10 cellular contexts compared by ENCODE assay signal in the genomic region with DNA sequence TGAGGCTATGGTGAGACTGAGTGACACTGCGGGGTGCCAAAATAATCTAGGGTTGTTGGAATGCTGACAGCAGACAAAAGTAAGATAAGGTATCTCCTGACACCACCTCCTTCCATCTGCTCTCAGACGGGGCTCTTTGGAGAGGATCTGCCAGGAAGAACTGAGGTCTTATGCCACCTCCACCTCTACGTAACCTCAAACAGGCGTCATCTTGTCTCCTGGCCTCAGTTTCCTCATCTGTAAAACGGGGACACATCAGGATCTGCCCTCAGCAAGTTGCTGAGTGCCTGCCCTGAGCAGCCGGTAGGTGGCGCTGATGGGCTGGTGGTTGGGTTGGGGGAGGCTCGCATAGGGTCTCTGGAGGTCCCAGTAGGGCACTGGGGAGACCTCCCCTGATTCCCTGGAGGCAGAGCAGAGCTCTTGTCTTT. TPM values are rescaled to one million over a fixed set of nuclear protein-coding genes. Genes with fewer than 3 reads are reported as not detected.
DNase-seq lines count a peak whose midpoint lies in the region; ATAC-seq, FAIRE-seq and TF ChIP-seq lines count a peak whose summit lies in the region.
"Had no signal": no experiment of that assay in that cellular context is flagged by ENCODE, and none has a peak within 500 bp of the region (broad histone marks: within the 10 kb centered on the region; RNA-seq: fewer than 3 reads in every experiment).

No MANE protein-coding gene starts in this region.

- CTCF ChIA-PET in A673 (lab: Charles Lee) = interaction anchor here (0.6 to 1.2 kb wide), 9 partner anchors 11 to 1020 kb away, joined by 3 to 11 read pairs (median 3); no protein-coding TSS in a partner anchor
- CTCF ChIA-PET in HCT116 (lab: Charles Lee) = interaction anchor here (0.8 to 2.4 kb wide), 8 partner anchors 9 to 378 kb away, joined by 3 to 22 read pairs (median 6); no protein-coding TSS in a partner anchor

- no peaks in the 10 kb centered on the region for H3K9me3 ChIP-seq in A673 (ENCODE audit: low read depth, low read length, poor library complexity, severe bottlenecking)
- no peaks in the 10 kb centered on the region for H3K9me3 ChIP-seq in HCT116 (ENCODE audit: control insufficient read depth in 1 of 2, insufficient read depth in 1 of 2, low read depth in 1 of 2, low read length in 2 of 2)
- H3K9me3 ChIP-seq in esophagus squamous epithelium = no peaks in the 10 kb centered on the region

- no peak for ATAC-seq in HCT116
- no peak for ATAC-seq in HG02870 (IDR thresholded peaks at IDR 0.05; ENCODE audit: unreplicated experiment)
- ATAC-seq in HG02678 (IDR thresholded peaks at IDR 0.05; ENCODE audit: unreplicated experiment) = no peak
- ATAC-seq: stimulated activated naive CD8-positive, alpha-beta T cell treated with anti-CD3 and anti-CD28 coated beads, Interleukin-15, amount 100 ng/mL, for 72 hours had no signal

- H3K4me2 ChIP-seq in HCT116 (ENCODE audit: low read length) = peak overlapping the region; percentile 95; the same call in 1 of the 2 replicates

- peak overlapping the region; percentile 66 for H3K27ac ChIP-seq in A673 (ENCODE audit: low read depth, low read length, poor library complexity, severe bottlenecking)
- H3K27ac ChIP-seq in HCT116 (ENCODE audit: low read depth, low read length) = no peak overlapping the region; the same call in 1 of the 2 replicates
- H3K27ac ChIP-seq in esophagus squamous epithelium = no peak overlapping the region

- intact Hi-C loops in A673 (cut with micrococcal nuclease; ENCODE audit: unreplicated experiment) (no loop called here), HCT116 (cut with micrococcal nuclease) (loop anchor here (5.0 to 10.0 kb wide), 2 partner anchors 155 to 383 kb away; partner anchors contain the start of gene LTO1), esophagus squamous epithelium (cut with DNase I) (loop anchor here (5.0 kb wide), 1 partner anchor 350 kb away; the partner anchor contains the start of gene CCND1)

- H3K4me1 ChIP-seq in A673 (ENCODE audit: insufficient read depth, low read length, poor library complexity, severe bottlenecking) (peaks cover 25% of the 10 kb centered on the region), HCT116 (ENCODE audit: control insufficient read depth in 1 of 2, insufficient read depth in 2 of 2, low read length in 2 of 2) (peaks cover 26 to 40% of the 10 kb centered on the region in 2 experiments), esophagus squamous epithelium (peaks cover 23 to 68% (median 30%) of the 10 kb centered on the region in 3 donors)

- H3K27me3 ChIP-seq in A673 (replicated peaks; ENCODE audit: insufficient read depth, low read depth, low read length, poor library complexity) (no peaks in the 10 kb centered on the region), HCT116 (ENCODE audit: insufficient read depth, low read length) (no peaks in the 10 kb centered on the region), esophagus squamous epithelium (no peaks in the 10 kb centered on the region)

- no peak overlapping the region for H2AFZ ChIP-seq in HCT116 (ENCODE audit: low read depth, low read length, poor library complexity, severe bottlenecking)

- H3K4me3 ChIP-seq in A673 (ENCODE audit: low read depth, low read length, poor library complexity, severe bottlenecking) (no peak overlapping the region), HCT116 (replicated peaks in 1 of 2; ENCODE audit: low read depth in 1 of 2, low read length in 2 of 2) (no peak overlapping the region), esophagus squamous epithelium (no peak overlapping the region)

- H3K9me2 ChIP-seq in HCT116 (ENCODE audit: insufficient read depth) = no peaks in the 10 kb centered on the region

- RAD21 ChIA-PET in HCT116 (lab: Charles Lee; ENCODE audit: low non-redundant PET in 1 of 2, low total read pairs in 2 of 2, uncharacterized antibody in 2 of 2, unreplicated experiment in 2 of 2) = interaction anchor here (1.3 to 1.8 kb wide), 2 partner anchors 161 to 382 kb away, joined by 3 to 7 read pairs; no protein-coding TSS in a partner anchor

- TF ChIP-seq CTCF in A673 (conservative IDR thresholded peaks at IDR 0.05; ENCODE audit: low read depth, low read length) (peak; percentile 99), HCT116 (IDR thresholded peaks at IDR 0.05 in 2 of 3, conservative IDR thresholded peaks at IDR 0.05 in 1 of 3; ENCODE audit: borderline replicate concordance in 1 of 3, insufficient read depth in 1 of 3, low read depth in 2 of 3, low read length in 2 of 3) (peak in 2 of 3 experiments; percentile 91 to 93; a peak in 4 of 6 replicates), esophagus squamous epithelium (IDR thresholded peaks at IDR 0.05) (peak; percentile 55 to 74 (median 66))

- H4K20me1 ChIP-seq in HCT116 (ENCODE audit: insufficient read depth) = no peaks in the 10 kb centered on the region

- no peak for FAIRE-seq in urothelium cell line (lab: Jason Lieb, UNC)
- FAIRE-seq: GM18507 had no signal

- H3K9ac ChIP-seq in HCT116 (ENCODE audit: low read length) = no peak overlapping the region

- POLR2A ChIA-PET in A673 (lab: Charles Lee; ENCODE audit: low non-redundant PET) = no interaction called here
- POLR2A ChIA-PET in HCT116 (lab: Charles Lee) = interaction anchor here (3.1 kb wide), 1 partner anchor 161 kb away, joined by 16 read pairs; no protein-coding TSS in a partner anchor

- peak; percentile 82 for DNase-seq in A673 (ENCODE audit: low spot score)
- no peak for DNase-seq in HCT116 (ENCODE audit: low read depth, low spot score)
- peak; percentile 87 for DNase-seq in activated CD8-positive, alpha-beta memory T cell treated with anti-CD3 and anti-CD28 coated beads, Interleukin-2, amount 50 U/mL, for 48 hours
- DNase-seq in esophagus squamous epithelium (lab: John Stamatoyannopoulos, UW) = no peak
- peak; percentile 38 for DNase-seq in stimulated activated CD4-positive, alpha-beta T cell treated with anti-CD3 and anti-CD28 coated beads, Interleukin-1b, Interleukin-23, amount 100 ng/mL, for 48 hours
- DNase-seq in urothelium cell line (ENCODE audit: low spot score) = no peak

- H3K79me2 ChIP-seq in HCT116 (ENCODE audit: insufficient read depth, low read length) = peaks cover 33% of the 10 kb centered on the region

- no TSS peak for BruUV-seq in A673 (replicated peaks; lab: Mats Ljungman, UMichigan)
- no TSS peak for BruUV-seq in HCT116 (replicated peaks; lab: Mats Ljungman, UMichigan)

- peaks cover 18% of the 10 kb centered on the region for H3K36me3 ChIP-seq in A673 (ENCODE audit: insufficient read depth, low read length, poor library complexity, severe bottlenecking)
- H3K36me3 ChIP-seq in HCT116 (ENCODE audit: control insufficient read depth in 1 of 2, insufficient read depth in 2 of 2, low read length in 2 of 2) = peaks cover 0 to 10% of the 10 kb centered on the region in 2 experiments; a peak in 1 of 4 replicates
- no peaks in the 10 kb centered on the region for H3K36me3 ChIP-seq in esophagus squamous epithelium

- TF ChIP-seq POLR2A in HCT116 (IDR thresholded peaks at IDR 0.05; ENCODE audit: borderline replicate concordance, extremely low read depth, insufficient read depth, insufficient read length) (no peak), esophagus squamous epithelium (IDR thresholded peaks at IDR 0.05) (no peak)

- WGBS in esophagus squamous epithelium, 2 donors = 22 to 35% methylated on average over 4 to 5 of the region's 8 CpGs

- TF ChIP-seq RAD21 in HCT116 (IDR thresholded peaks at IDR 0.05; ENCODE audit: low read depth) = no peak

TF ChIP-seq in HCT116, 20 proteins besides CTCF, POLR2A, EP300 and RAD21:
- TF ChIP-seq TCF7L2 (IDR thresholded peaks at IDR 0.05; ENCODE audit: borderline replicate concordance, extremely low read depth, insufficient read depth, insufficient read length) = no peak
- TF ChIP-seq CBX3 (IDR thresholded peaks at IDR 0.05; ENCODE audit: low read depth) = no peak
- no peak for TF ChIP-seq CEBPB (IDR thresholded peaks at IDR 0.05; ENCODE audit: low read depth)
- TF ChIP-seq, protein P1, sequence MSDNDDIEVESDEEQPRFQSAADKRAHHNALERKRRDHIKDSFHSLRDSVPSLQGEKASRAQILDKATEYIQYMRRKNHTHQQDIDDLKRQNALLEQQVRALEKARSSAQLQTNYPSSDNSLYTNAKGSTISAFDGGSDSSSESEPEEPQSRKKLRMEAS (IDR thresholded peaks at IDR 0.05) = no peak
- no peak for TF ChIP-seq EZH2phosphoT487 (IDR thresholded peaks at IDR 0.05; ENCODE audit: borderline replicate concordance)
- TF ChIP-seq EGR1 (IDR thresholded peaks at IDR 0.05; ENCODE audit: low read depth) = no peak
- no peak for TF ChIP-seq ATF3 (IDR thresholded peaks at IDR 0.05)
- TF ChIP-seq FOSL1 (IDR thresholded peaks at IDR 0.05; ENCODE audit: low read depth) = no peak

RNA-seq across cellular contexts. Expression of gene MYEOV, which starts 1.7 kb away (rescaled TPM):
- total RNA-seq in A673 (2021) (174 and 192 TPM in 2 replicates), HCT116 (2021; ENCODE audit: unreplicated experiment) (135 TPM), esophagus squamous epithelium (10 to 100 TPM in 3 of 4 donors, 1 to 10 TPM in 1; 5.7 to 24.6 (median 20.2) TPM)
- polyA plus RNA-seq in HCT116 (2012) = 123 and 126 TPM in 2 replicates

Comparison
In these comparisons a context has a peak if more than half of its experiments do, and no peak if none do; other contexts are left out.
1. DNase-seq: peak in A673 (single experiment), activated CD8-positive, alpha-beta memory T cell treated with anti-CD3 and anti-CD28 coated beads, Interleukin-2, amount 50 U/mL, for 48 hours (single experiment) and stimulated activated CD4-positive, alpha-beta T cell treated with anti-CD3 and anti-CD28 coated beads, Interleukin-1b, Interleukin-23, amount 100 ng/mL, for 48 hours (single experiment); none in HCT116 (single experiment), esophagus squamous epithelium (single experiment) and urothelium cell line (single experiment).
2. Peak in every context shown above with its lines, with median percentiles within 50 percentile points of each other: CTCF ChIP-seq.